In the genomic region with DNA sequence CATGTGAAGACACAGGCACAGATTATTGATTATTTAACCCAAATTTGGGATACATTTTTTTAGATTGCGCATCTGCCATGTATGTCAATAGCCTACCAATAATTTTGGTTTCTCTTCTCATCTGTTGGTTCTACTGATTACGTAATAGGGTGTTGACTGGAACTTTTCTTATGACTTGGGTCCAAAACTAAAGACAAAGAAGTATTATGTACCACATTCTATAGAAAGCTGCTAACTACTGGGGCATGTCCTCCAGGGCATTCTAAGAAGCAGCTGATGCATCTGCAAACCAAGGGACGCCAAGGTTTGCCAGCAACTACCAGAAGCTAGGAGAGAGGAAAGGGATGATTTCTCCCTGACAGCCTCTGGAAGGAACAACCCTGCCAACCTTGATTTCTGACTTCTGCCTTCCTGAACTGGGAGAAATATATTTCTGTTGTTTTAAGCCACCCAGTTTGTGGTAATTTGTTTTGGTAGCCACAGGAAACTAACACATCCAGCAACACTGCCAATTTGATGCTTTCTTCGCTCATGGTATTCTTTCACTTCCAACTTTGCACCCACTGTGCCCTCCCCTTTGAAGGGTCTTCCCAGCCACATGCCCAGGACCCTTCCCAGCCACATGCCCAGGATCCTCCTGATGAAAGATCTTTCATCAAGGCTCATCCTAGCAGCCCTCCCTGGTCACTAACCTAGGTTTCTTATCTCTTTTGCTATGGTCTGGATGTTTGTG, we compare ENCODE assay signal across 1 cellular context.
A peak's percentile ranks its signal among the peaks of the same experiment; 100 is the strongest.
TF ChIP-seq lines count a peak whose summit lies in the region.

No MANE protein-coding gene starts in this region.

TF ChIP-seq in IMR-90, 13 proteins besides CTCF, POLR2A, EP300 and RAD21:
- TF ChIP-seq CEBPB (IDR thresholded peaks at IDR 0.05; ENCODE audit: low read depth, low read length), result peak; percentile 91
- TF ChIP-seq SMC3 (IDR thresholded peaks at IDR 0.05; ENCODE audit: low read depth, low read length), result no peak
